Comparison of ENCODE assay signal across 19 cellular contexts in the genomic region with DNA sequence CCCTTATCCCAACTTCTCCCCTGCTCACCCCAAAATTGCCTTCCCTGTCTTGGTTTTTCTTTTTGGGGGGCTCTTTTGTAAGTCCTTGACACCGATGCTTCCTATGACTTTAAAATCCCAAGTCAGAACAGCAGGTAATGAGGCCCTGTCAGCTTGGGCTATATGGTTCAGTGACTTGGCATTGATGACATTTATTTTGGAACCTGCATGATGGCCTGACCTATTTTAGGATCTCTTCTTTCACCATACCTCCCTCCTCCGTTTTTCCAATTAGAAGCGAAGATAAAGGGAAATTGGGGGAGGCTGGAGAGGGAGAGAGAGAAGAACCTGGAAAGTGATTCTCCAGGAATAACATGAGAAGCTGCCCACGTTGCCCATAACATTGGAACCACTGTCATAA.
"Had no signal": no experiment of that assay in that cellular context is flagged by ENCODE, and none has a peak within 500 bp of the region (broad histone marks: within the 10 kb centered on the region; RNA-seq: fewer than 3 reads in every experiment).

No MANE protein-coding gene starts in this region.

- H3K27ac ChIP-seq: HL-60, KMS-11, SJSA1, SK-N-MC had no signal

- H3K27me3 ChIP-seq: SJSA1 had no signal

- H3K4me3 ChIP-seq: K562, SJSA1, SK-N-MC had no signal

- H3K9me3 ChIP-seq: SJSA1 had no signal

- H3K36me3 ChIP-seq: SJSA1 had no signal

- H3K4me1 ChIP-seq: SJSA1 had no signal

- DNase-seq: Kasumi-1, MV-4-11, NCI-H1048, NCI-H1436, NCI-H1930, NCI-H2081, NCI-H2107, NCI-H446 treated with DMSO at 0.1 percent for 48 hours, NCI-H510A treated with DMSO at 0.1 percent for 48 hours, NCI-H526, NCI-H82, Right ventricle myocardium superior, RPMI8226, SIG-M5 had no signal
